ENCODE assay signal across 2 cellular contexts in genomic region chr1:116852367-116852766, GRCh38.
A peak's percentile ranks its signal among the peaks of the same experiment; 100 is the strongest.
TF ChIP-seq lines count a peak whose summit lies in the region.

No MANE protein-coding gene starts in this region.

TF ChIP-seq in neural cell, 6 proteins besides CTCF, POLR2A, EP300 and RAD21 (continued from another document):
- TF ChIP-seq REST (IDR thresholded peaks at IDR 0.05; ENCODE audit: borderline replicate concordance) (peak; percentile 75), POLR2AphosphoS5 (IDR thresholded peaks at IDR 0.05) (peak; percentile 27)

TF ChIP-seq in SK-N-SH, 30 proteins besides CTCF, POLR2A, EP300 and RAD21 (continued from another document):
- TF ChIP-seq RXRA (IDR thresholded peaks at IDR 0.05; ENCODE audit: borderline replicate concordance, low read depth) (no peak), GABPA (IDR thresholded peaks at IDR 0.05; ENCODE audit: low read depth) (no peak), NFIC (IDR thresholded peaks at IDR 0.05; ENCODE audit: borderline replicate concordance) (no peak), FOXJ3 (CRISPR knock-in tag; IDR thresholded peaks at IDR 0.05) (no peak), NRF1 (IDR thresholded peaks at IDR 0.05; ENCODE audit: low read depth, low read length) (no peak), MEF2A (IDR thresholded peaks at IDR 0.05; ENCODE audit: borderline replicate concordance, low read depth) (no peak), CHD2 (IDR thresholded peaks at IDR 0.05; ENCODE audit: low read length, partially characterized antibody) (no peak), POLR2AphosphoS5 (IDR thresholded peaks at IDR 0.05; ENCODE audit: low read depth, low read length) (no peak), TCF12 (IDR thresholded peaks at IDR 0.05) (no peak), SIN3A (IDR thresholded peaks at IDR 0.05; ENCODE audit: borderline replicate concordance, low read depth, low read length) (no peak), SMC3 (IDR thresholded peaks at IDR 0.05; ENCODE audit: low read depth, low read length) (no peak)
- TF ChIP-seq, protein P1, sequence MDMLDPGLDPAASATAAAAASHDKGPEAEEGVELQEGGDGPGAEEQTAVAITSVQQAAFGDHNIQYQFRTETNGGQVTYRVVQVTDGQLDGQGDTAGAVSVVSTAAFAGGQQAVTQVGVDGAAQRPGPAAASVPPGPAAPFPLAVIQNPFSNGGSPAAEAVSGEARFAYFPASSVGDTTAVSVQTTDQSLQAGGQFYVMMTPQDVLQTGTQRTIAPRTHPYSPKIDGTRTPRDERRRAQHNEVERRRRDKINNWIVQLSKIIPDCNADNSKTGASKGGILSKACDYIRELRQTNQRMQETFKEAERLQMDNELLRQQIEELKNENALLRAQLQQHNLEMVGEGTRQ (IDR thresholded peaks at IDR 0.05; ENCODE audit: borderline replicate concordance, low read depth, low read length), result no peak
- TF ChIP-seq, protein P2, sequence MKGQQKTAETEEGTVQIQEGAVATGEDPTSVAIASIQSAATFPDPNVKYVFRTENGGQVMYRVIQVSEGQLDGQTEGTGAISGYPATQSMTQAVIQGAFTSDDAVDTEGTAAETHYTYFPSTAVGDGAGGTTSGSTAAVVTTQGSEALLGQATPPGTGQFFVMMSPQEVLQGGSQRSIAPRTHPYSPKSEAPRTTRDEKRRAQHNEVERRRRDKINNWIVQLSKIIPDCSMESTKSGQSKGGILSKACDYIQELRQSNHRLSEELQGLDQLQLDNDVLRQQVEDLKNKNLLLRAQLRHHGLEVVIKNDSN (IDR thresholded peaks at IDR 0.05; ENCODE audit: borderline replicate concordance, low read depth), result no peak
- TF ChIP-seq, protein P3, sequence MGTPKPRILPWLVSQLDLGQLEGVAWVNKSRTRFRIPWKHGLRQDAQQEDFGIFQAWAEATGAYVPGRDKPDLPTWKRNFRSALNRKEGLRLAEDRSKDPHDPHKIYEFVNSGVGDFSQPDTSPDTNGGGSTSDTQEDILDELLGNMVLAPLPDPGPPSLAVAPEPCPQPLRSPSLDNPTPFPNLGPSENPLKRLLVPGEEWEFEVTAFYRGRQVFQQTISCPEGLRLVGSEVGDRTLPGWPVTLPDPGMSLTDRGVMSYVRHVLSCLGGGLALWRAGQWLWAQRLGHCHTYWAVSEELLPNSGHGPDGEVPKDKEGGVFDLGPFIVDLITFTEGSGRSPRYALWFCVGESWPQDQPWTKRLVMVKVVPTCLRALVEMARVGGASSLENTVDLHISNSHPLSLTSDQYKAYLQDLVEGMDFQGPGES (IDR thresholded peaks at IDR 0.05; ENCODE audit: low read depth, low read length), result no peak
